Comparison of ENCODE assay signal across 1 cellular context in genomic region chr4:13917010-13917409, GRCh38.
TF ChIP-seq lines count a peak whose summit lies in the region.

No MANE protein-coding gene starts in this region.

TF ChIP-seq in SK-N-SH, 30 proteins besides CTCF, POLR2A, EP300 and RAD21 (continued from another document):
- no peak for TF ChIP-seq MAX (IDR thresholded peaks at IDR 0.05; ENCODE audit: low read depth)
- no peak for TF ChIP-seq FOSL2 (IDR thresholded peaks at IDR 0.05; ENCODE audit: borderline replicate concordance, low read depth)
- TF ChIP-seq TCF12 (IDR thresholded peaks at IDR 0.05), result no peak
- TF ChIP-seq MXI1 (IDR thresholded peaks at IDR 0.05; ENCODE audit: low read depth, low read length), result no peak
